ENCODE assay signal across 10 cellular contexts in genomic region chr14:95196826-95197497, GRCh38.
"Had no signal": no experiment of that assay in that cellular context is flagged by ENCODE, and none has a peak within 500 bp of the region (broad histone marks: within the 10 kb centered on the region; RNA-seq: fewer than 3 reads in every experiment).

No MANE protein-coding gene starts in this region.

- ATAC-seq: SK-N-SH treated with all-trans-retinoic acid at 6 μM for 48 hours had no signal

- H3K27ac Mint-ChIP-seq: neural progenitor cell; T-helper 1 cell treated with Interleukin-12 subunit alpha and Interleukin-12 subunit beta and Interleukin-4 antibody, amounts not matched to agents 30 μg/mL and 1 μg/mL, for 36 hours had no signal

- DNase-seq: activated CD4-positive, alpha-beta T cell treated with anti-CD3 and anti-CD28 coated beads, Interleukin-2, amount 50 U/mL, for 1 hour; activated naive CD4-positive, alpha-beta T cell; activated T-cell treated with anti-CD3 and anti-CD28 coated beads, Interleukin-2, amount 50 U/mL, for 48 hours; aorta; foreskin melanocyte; ovary; retina had no signal

- H3K9me3 Mint-ChIP-seq: neural progenitor cell; T-helper 1 cell treated with Interleukin-12 subunit alpha and Interleukin-12 subunit beta and Interleukin-4 antibody, amounts not matched to agents 30 μg/mL and 1 μg/mL, for 36 hours had no signal

- H3K4me3 Mint-ChIP-seq: neural progenitor cell; T-helper 1 cell treated with Interleukin-12 subunit alpha and Interleukin-12 subunit beta and Interleukin-4 antibody, amounts not matched to agents 30 μg/mL and 1 μg/mL, for 36 hours had no signal
